Comparison of ENCODE assay signal across 1 cellular context in the genomic region with DNA sequence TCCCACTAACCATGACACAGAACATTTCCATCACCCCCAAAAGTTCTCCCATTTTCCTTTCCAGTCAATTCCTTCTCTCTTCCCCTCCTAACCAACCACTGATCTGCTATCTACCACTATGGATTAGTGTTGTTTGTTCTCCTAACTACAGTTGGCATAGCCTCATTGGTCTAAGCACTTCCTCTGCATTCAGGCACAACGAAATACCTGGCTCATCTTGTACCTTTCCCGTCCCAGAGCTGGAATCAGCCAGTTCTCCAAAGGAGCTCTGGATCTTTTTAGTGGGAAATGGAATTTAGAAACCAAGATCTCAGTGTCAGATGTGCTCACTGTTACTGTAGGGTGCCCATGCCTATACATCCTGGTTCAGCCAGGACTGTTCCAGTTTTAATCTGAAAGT.
TF ChIP-seq lines count a peak whose summit lies in the region.

No MANE protein-coding gene starts in this region.

TF ChIP-seq in GM23338, 12 proteins besides CTCF, POLR2A, EP300 and RAD21 (continued from another document):
- TF ChIP-seq, protein P1, sequence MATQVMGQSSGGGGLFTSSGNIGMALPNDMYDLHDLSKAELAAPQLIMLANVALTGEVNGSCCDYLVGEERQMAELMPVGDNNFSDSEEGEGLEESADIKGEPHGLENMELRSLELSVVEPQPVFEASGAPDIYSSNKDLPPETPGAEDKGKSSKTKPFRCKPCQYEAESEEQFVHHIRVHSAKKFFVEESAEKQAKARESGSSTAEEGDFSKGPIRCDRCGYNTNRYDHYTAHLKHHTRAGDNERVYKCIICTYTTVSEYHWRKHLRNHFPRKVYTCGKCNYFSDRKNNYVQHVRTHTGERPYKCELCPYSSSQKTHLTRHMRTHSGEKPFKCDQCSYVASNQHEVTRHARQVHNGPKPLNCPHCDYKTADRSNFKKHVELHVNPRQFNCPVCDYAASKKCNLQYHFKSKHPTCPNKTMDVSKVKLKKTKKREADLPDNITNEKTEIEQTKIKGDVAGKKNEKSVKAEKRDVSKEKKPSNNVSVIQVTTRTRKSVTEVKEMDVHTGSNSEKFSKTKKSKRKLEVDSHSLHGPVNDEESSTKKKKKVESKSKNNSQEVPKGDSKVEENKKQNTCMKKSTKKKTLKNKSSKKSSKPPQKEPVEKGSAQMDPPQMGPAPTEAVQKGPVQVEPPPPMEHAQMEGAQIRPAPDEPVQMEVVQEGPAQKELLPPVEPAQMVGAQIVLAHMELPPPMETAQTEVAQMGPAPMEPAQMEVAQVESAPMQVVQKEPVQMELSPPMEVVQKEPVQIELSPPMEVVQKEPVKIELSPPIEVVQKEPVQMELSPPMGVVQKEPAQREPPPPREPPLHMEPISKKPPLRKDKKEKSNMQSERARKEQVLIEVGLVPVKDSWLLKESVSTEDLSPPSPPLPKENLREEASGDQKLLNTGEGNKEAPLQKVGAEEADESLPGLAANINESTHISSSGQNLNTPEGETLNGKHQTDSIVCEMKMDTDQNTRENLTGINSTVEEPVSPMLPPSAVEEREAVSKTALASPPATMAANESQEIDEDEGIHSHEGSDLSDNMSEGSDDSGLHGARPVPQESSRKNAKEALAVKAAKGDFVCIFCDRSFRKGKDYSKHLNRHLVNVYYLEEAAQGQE (IDR thresholded peaks at IDR 0.05; ENCODE audit: unreplicated experiment) = no peak
- no peak for TF ChIP-seq EZH2phosphoT487 (IDR thresholded peaks at IDR 0.05; ENCODE audit: unreplicated experiment)
- no peak for TF ChIP-seq ZNF331 (CRISPR knock-in tag; IDR thresholded peaks at IDR 0.05; ENCODE audit: low read depth)
- TF ChIP-seq, protein P2, sequence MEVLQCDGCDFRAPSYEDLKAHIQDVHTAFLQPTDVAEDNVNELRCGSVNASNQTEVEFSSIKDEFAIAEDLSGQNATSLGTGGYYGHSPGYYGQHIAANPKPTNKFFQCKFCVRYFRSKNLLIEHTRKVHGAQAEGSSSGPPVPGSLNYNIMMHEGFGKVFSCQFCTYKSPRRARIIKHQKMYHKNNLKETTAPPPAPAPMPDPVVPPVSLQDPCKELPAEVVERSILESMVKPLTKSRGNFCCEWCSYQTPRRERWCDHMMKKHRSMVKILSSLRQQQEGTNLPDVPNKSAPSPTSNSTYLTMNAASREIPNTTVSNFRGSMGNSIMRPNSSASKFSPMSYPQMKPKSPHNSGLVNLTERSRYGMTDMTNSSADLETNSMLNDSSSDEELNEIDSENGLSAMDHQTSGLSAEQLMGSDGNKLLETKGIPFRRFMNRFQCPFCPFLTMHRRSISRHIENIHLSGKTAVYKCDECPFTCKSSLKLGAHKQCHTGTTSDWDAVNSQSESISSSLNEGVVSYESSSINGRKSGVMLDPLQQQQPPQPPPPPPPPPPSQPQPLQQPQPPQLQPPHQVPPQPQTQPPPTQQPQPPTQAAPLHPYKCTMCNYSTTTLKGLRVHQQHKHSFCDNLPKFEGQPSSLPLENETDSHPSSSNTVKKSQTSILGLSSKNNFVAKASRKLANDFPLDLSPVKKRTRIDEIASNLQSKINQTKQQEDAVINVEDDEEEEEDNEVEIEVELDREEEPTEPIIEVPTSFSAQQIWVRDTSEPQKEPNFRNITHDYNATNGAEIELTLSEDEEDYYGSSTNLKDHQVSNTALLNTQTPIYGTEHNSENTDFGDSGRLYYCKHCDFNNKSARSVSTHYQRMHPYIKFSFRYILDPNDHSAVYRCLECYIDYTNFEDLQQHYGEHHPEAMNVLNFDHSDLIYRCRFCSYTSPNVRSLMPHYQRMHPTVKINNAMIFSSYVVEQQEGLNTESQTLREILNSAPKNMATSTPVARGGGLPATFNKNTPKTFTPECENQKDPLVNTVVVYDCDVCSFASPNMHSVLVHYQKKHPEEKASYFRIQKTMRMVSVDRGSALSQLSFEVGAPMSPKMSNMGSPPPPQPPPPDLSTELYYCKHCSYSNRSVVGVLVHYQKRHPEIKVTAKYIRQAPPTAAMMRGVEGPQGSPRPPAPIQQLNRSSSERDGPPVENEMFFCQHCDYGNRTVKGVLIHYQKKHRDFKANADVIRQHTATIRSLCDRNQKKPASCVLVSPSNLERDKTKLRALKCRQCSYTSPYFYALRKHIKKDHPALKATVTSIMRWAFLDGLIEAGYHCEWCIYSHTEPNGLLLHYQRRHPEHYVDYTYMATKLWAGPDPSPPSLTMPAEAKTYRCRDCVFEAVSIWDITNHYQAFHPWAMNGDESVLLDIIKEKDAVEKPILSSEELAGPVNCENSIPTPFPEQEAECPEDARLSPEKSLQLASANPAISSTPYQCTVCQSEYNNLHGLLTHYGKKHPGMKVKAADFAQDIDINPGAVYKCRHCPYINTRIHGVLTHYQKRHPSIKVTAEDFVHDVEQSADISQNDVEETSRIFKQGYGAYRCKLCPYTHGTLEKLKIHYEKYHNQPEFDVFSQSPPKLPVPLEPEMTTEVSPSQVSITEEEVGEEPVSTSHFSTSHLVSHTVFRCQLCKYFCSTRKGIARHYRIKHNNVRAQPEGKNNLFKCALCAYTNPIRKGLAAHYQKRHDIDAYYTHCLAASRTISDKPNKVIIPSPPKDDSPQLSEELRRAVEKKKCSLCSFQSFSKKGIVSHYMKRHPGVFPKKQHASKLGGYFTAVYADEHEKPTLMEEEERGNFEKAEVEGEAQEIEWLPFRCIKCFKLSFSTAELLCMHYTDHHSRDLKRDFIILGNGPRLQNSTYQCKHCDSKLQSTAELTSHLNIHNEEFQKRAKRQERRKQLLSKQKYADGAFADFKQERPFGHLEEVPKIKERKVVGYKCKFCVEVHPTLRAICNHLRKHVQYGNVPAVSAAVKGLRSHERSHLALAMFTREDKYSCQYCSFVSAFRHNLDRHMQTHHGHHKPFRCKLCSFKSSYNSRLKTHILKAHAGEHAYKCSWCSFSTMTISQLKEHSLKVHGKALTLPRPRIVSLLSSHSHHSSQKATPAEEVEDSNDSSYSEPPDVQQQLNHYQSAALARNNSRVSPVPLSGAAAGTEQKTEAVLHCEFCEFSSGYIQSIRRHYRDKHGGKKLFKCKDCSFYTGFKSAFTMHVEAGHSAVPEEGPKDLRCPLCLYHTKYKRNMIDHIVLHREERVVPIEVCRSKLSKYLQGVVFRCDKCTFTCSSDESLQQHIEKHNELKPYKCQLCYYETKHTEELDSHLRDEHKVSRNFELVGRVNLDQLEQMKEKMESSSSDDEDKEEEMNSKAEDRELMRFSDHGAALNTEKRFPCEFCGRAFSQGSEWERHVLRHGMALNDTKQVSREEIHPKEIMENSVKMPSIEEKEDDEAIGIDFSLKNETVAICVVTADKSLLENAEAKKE (CRISPR knock-in tag; IDR thresholded peaks at IDR 0.05) = no peak
- no peak for TF ChIP-seq JUNB (IDR thresholded peaks at IDR 0.05; ENCODE audit: unreplicated experiment)
- no peak for TF ChIP-seq POLR2AphosphoS5 (IDR thresholded peaks at IDR 0.05; ENCODE audit: low read depth)
- no peak for TF ChIP-seq NANOG (IDR thresholded peaks at IDR 0.05; ENCODE audit: borderline replicate concordance)
